26 cellular contexts compared by ENCODE assay signal in the genomic region with DNA sequence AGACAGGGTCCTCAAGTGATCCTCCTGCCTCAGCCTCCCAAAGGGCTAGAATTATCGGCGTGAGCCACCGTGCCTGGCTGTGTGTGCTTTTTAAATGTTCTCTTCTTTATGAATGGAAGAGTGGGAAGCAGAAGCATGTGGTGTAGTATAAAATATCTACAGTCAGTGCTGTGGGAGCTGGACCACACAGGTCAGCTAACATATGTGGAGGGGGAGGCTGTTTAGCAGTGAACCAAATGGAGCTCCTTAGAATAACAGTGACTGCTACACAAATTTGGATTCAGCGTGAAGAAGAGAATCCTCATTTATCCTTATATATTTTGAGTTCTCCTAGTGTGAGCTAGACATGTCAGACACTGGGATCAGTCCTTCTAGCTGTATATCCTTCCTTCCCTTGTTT. TPM values are rescaled to one million over a fixed set of nuclear protein-coding genes. Genes with fewer than 3 reads are reported as not detected.
DNase-seq lines count a peak whose midpoint lies in the region; ATAC-seq and TF ChIP-seq lines count a peak whose summit lies in the region.
"Had no signal": no experiment of that assay in that cellular context is flagged by ENCODE, and none has a peak within 500 bp of the region (broad histone marks: within the 10 kb centered on the region; RNA-seq: fewer than 3 reads in every experiment).

No MANE protein-coding gene starts in this region.

- no peak overlapping the region for H2AFZ ChIP-seq in SU-DHL-6 (ENCODE audit: low read depth, low read length, severe bottlenecking)

- H3K36me3 Mint-ChIP-seq in memory B cell, result no peaks in the 10 kb centered on the region
- H3K36me3 Mint-ChIP-seq in T-helper 2 cell treated with Interferon-gamma antibody and Interleukin-4, amounts not matched to agents 5 μg/mL and 100 μg/mL, for 36 hours (ENCODE audit: low read depth), result peaks cover 10% of the 10 kb centered on the region
- H3K36me3 Mint-ChIP-seq: T-cell had no signal

- H3K27me3 ChIP-seq in GM06990 (replicated peaks; ENCODE audit: control insufficient read depth, insufficient read depth, low read length) (no peaks in the 10 kb centered on the region), SU-DHL-6 (ENCODE audit: low read length) (no peaks in the 10 kb centered on the region), uterus (no peaks in the 10 kb centered on the region)
- H3K27me3 ChIP-seq: ascending aorta, gastrocnemius medialis, transverse colon had no signal

- H3K4me2 ChIP-seq in SU-DHL-6 (ENCODE audit: low read depth, low read length, poor library complexity, severe bottlenecking), result peak overlapping the region; percentile 82

- H3K4me3 ChIP-seq in GM06990 (replicated peaks; ENCODE audit: low read depth, low read length) (peak overlapping the region; percentile 69), SU-DHL-6 (ENCODE audit: insufficient read depth, low read length, poor library complexity, severe bottlenecking) (no peak overlapping the region), uterus (no peak overlapping the region)
- H3K4me3 ChIP-seq: gastrocnemius medialis, stomach, transverse colon had no signal

- H3K27me3 Mint-ChIP-seq in memory B cell, result no peaks in the 10 kb centered on the region
- peaks cover 9% of the 10 kb centered on the region for H3K27me3 Mint-ChIP-seq in T-helper 2 cell treated with Interferon-gamma antibody and Interleukin-4, amounts not matched to agents 5 μg/mL and 100 μg/mL, for 36 hours (ENCODE audit: low read depth)
- H3K27me3 Mint-ChIP-seq: activated CD8-positive, alpha-beta memory T cell treated with anti-CD3 and anti-CD28 coated beads, Interleukin-2, amount 10 ng/mL, durations not matched to agents 7 days and 5 days; T-cell had no signal

- H3K9me3 Mint-ChIP-seq in memory B cell, result no peaks in the 10 kb centered on the region
- H3K9me3 Mint-ChIP-seq in T-helper 2 cell treated with Interferon-gamma antibody and Interleukin-4, amounts not matched to agents 5 μg/mL and 100 μg/mL, for 36 hours, result no peaks in the 10 kb centered on the region
- H3K9me3 Mint-ChIP-seq: activated naive CD4-positive, alpha-beta T cell treated with anti-CD3 and anti-CD28 coated beads, Interleukin-2, amount 50 U/mL, for 72 hours; activated T-helper 1 cell treated with anti-CD3 and anti-CD28 coated beads, Interleukin-12 subunit alpha, Interleukin-12 subunit beta, Interleukin-2, Interleukin-4 antibody, amounts not matched to agents 30 ng/mL and 10 ng/mL and 1 ng/mL, durations not matched to agents 14 hours and 24 hours and 36 hours; T-cell had no signal

- no peaks in the 10 kb centered on the region; the same call in 1 of the 2 replicates for H3K36me3 ChIP-seq in GM06990 (ENCODE audit: control insufficient read depth, insufficient read depth, low read length)
- no peaks in the 10 kb centered on the region for H3K36me3 ChIP-seq in SU-DHL-6 (ENCODE audit: low read length)
- no peaks in the 10 kb centered on the region for H3K36me3 ChIP-seq in uterus
- H3K36me3 ChIP-seq: ascending aorta, gastrocnemius medialis, stomach, transverse colon had no signal

- TF ChIP-seq CTCF in GM06990 (IDR thresholded peaks at IDR 0.05; ENCODE audit: insufficient read depth, low read length, poor library complexity, severe bottlenecking) (no peak), SU-DHL-6 (IDR thresholded peaks at IDR 0.05; ENCODE audit: insufficient read depth, low read length, poor library complexity, severe bottlenecking) (no peak), uterus (IDR thresholded peaks at IDR 0.05) (no peak)

- no peaks in the 10 kb centered on the region for H3K4me1 ChIP-seq in uterus

- TF ChIP-seq POLR2A in uterus (IDR thresholded peaks at IDR 0.05), result no peak

- intact Hi-C loops in uterus (cut with DNase I; ENCODE audit: low total_unique reads), result no loop called here

- peaks cover 26% of the 10 kb centered on the region for H3F3A ChIP-seq in SU-DHL-6 (ENCODE audit: insufficient read depth)

- peak; percentile 14 for DNase-seq in Ammon's horn (ENCODE audit: low spot score)
- no peak for DNase-seq in GM06990 (ENCODE audit: extremely low read depth, insufficient read length)
- DNase-seq in memory B cell (ENCODE audit: low spot score in 2 of 2), result no peak
- DNase-seq in T-helper 2 cell treated with Interferon-gamma antibody and Interleukin-4, amounts not matched to agents 5 μg/mL and 100 μg/mL, for 36 hours (ENCODE audit: low spot score), result no peak
- DNase-seq in NCI-H187 treated with DMSO at 0.1 percent for 48 hours (lab: John Stamatoyannopoulos, UW), result no peak
- DNase-seq in uterus, result no peak
- no peak for DNase-seq in T-helper 1 cell
- DNase-seq: activated CD4-positive, alpha-beta T cell treated with anti-CD3 and anti-CD28 coated beads for 48 hours; activated CD8-positive, alpha-beta memory T cell treated with anti-CD3 and anti-CD28 coated beads, Interleukin-2, amount 10 ng/mL, durations not matched to agents 7 days and 5 days; cerebellar nuclear complex; effector CD4-positive, alpha-beta T cell; gastrocnemius medialis; NCI-H1092 treated with DMSO at 0.1 percent for 48 hours; NCI-H2081; NCI-H446; PC-3; retina; Right ventricle myocardium superior; stomach; T-cell; transverse colon had no signal

- H3K9me3 ChIP-seq in SU-DHL-6 (ENCODE audit: insufficient read depth, low read length) (no peaks in the 10 kb centered on the region), uterus (no peaks in the 10 kb centered on the region)
- H3K9me3 ChIP-seq: ascending aorta, gastrocnemius medialis, stomach, transverse colon had no signal

- peaks cover 72% of the 10 kb centered on the region for H3K79me2 ChIP-seq in SU-DHL-6 (ENCODE audit: insufficient read depth, low read length)

- H3K27ac ChIP-seq in SU-DHL-6 (ENCODE audit: low read depth, low read length) (peak overlapping the region; percentile 80), uterus (no peak overlapping the region)
- H3K27ac ChIP-seq: gastrocnemius medialis, stomach, transverse colon had no signal

- H3K27ac Mint-ChIP-seq in memory B cell, result peak overlapping the region; percentile 72
- H3K27ac Mint-ChIP-seq in T-helper 2 cell treated with Interferon-gamma antibody and Interleukin-4, amounts not matched to agents 5 μg/mL and 100 μg/mL, for 36 hours, result no peak overlapping the region
- H3K27ac Mint-ChIP-seq: activated CD8-positive, alpha-beta memory T cell treated with anti-CD3 and anti-CD28 coated beads, Interleukin-2, amount 10 ng/mL, durations not matched to agents 7 days and 5 days; activated naive CD4-positive, alpha-beta T cell treated with anti-CD3 and anti-CD28 coated beads, Interleukin-2, amount 50 U/mL, for 72 hours; activated T-helper 1 cell treated with anti-CD3 and anti-CD28 coated beads, Interleukin-12 subunit alpha, Interleukin-12 subunit beta, Interleukin-2, Interleukin-4 antibody, amounts not matched to agents 30 ng/mL and 10 ng/mL and 1 ng/mL, durations not matched to agents 14 hours and 24 hours and 36 hours; T-cell had no signal

- H4K20me1 ChIP-seq in SU-DHL-6 (ENCODE audit: low read depth, low read length), result no peaks in the 10 kb centered on the region

- H3K9ac ChIP-seq in SU-DHL-6 (ENCODE audit: low read length), result peak overlapping the region; percentile 20; the same call in 1 of the 2 replicates

- H3K4me3 Mint-ChIP-seq in memory B cell, result peak overlapping the region; percentile 24
- no peak overlapping the region for H3K4me3 Mint-ChIP-seq in T-helper 2 cell treated with Interferon-gamma antibody and Interleukin-4, amounts not matched to agents 5 μg/mL and 100 μg/mL, for 36 hours
- H3K4me3 Mint-ChIP-seq: activated CD8-positive, alpha-beta memory T cell treated with anti-CD3 and anti-CD28 coated beads, Interleukin-2, amount 10 ng/mL, durations not matched to agents 7 days and 5 days; activated T-helper 1 cell treated with anti-CD3 and anti-CD28 coated beads, Interleukin-12 subunit alpha, Interleukin-12 subunit beta, Interleukin-2, Interleukin-4 antibody, amounts not matched to agents 30 ng/mL and 10 ng/mL and 1 ng/mL, durations not matched to agents 14 hours and 24 hours and 36 hours; T-cell had no signal

- no peaks in the 10 kb centered on the region for H3K9me2 ChIP-seq in SU-DHL-6 (replicated peaks; ENCODE audit: insufficient read depth, low read length)

- peaks cover 49% of the 10 kb centered on the region for H3K4me1 Mint-ChIP-seq in memory B cell
- peaks cover 23% of the 10 kb centered on the region for H3K4me1 Mint-ChIP-seq in T-helper 2 cell treated with Interferon-gamma antibody and Interleukin-4, amounts not matched to agents 5 μg/mL and 100 μg/mL, for 36 hours (ENCODE audit: low read depth)

- no peak for ATAC-seq in memory B cell (ENCODE audit: low read depth)
- ATAC-seq: activated CD8-positive, alpha-beta memory T cell treated with anti-CD3 and anti-CD28 coated beads, Interleukin-2, amount 10 ng/mL, durations not matched to agents 7 days and 5 days; activated naive CD4-positive, alpha-beta T cell treated with anti-CD3 and anti-CD28 coated beads, Interleukin-2, amount 50 U/mL, for 72 hours; esophagus mucosa; gastrocnemius medialis; PC-3; T-cell had no signal

RNA-seq across cellular contexts. Expression of a gene that starts 3.2 kb away (rescaled TPM):
- 100 to 1,000 TPM in 1 of 4 donors, 10 to 100 TPM in 2, 1 to 10 TPM in 1; 7.1 to 113 (median 20.9) TPM for total RNA-seq in uterus

RNA-seq across cellular contexts. Expression of a gene that starts 8.8 kb away (rescaled TPM):
- total RNA-seq in uterus, result 10 to 100 TPM; 20.9 to 63.1 (median 42.0) TPM
